ENCODE assay signal across 26 cellular contexts in genomic region chr9:27442464-27442863, GRCh38.
A peak's percentile ranks its signal among the peaks of the same experiment; 100 is the strongest.
DNase-seq lines count a peak whose midpoint lies in the region; ATAC-seq and TF ChIP-seq lines count a peak whose summit lies in the region.
"Had no signal": no experiment of that assay in that cellular context is flagged by ENCODE, and none has a peak within 500 bp of the region (broad histone marks: within the 10 kb centered on the region; RNA-seq: fewer than 3 reads in every experiment).

No MANE protein-coding gene starts in this region.

- H4K20me1 ChIP-seq in BLaER1: no peaks in the 10 kb centered on the region

- H3K4me2 ChIP-seq in BLaER1 (peak overlapping the region; percentile 83), trophoblast cell (ENCODE audit: low read length) (no peak overlapping the region)

- peaks cover 11% of the 10 kb centered on the region for H3K4me1 Mint-ChIP-seq in osteocyte (ENCODE audit: unreplicated experiment)
- no peaks in the 10 kb centered on the region for H3K4me1 Mint-ChIP-seq in activated T-cell treated with anti-CD3 and anti-CD28 coated beads, Interleukin-2, amount 50 U/mL, for 72 hours (ENCODE audit: low read depth)
- H3K4me1 Mint-ChIP-seq: central memory CD8-positive, alpha-beta T cell had no signal

- no peak overlapping the region for H3K23ac ChIP-seq in trophoblast cell (ENCODE audit: low read length)

- DNase-seq in RPMI8226: peak; percentile 18
- DNase-seq in colonic mucosa: peak; percentile 71
- no peak for DNase-seq in trophoblast cell
- DNase-seq in osteocyte (ENCODE audit: extremely low spot score, unreplicated experiment): no peak
- DNase-seq in activated T-cell treated with anti-CD3 and anti-CD28 coated beads, Interleukin-2, amount 50 U/mL, for 72 hours: no peak
- no peak for DNase-seq in SIG-M5 (lab: John Stamatoyannopoulos, UW)
- DNase-seq: activated CD4-positive, alpha-beta T cell treated with anti-CD3 and anti-CD28 coated beads for 4 hours; activated effector memory CD4-positive, alpha-beta T cell treated with anti-CD3 and anti-CD28 coated beads, Interleukin-2, amount 50 U/mL, for 16 hours; activated naive CD8-positive, alpha-beta T cell treated with anti-CD3 and anti-CD28 coated beads, Interleukin-2, amount 10 ng/mL, durations not matched to agents 7 days and 5 days; activated T-cell treated with anti-CD3 and anti-CD28 coated beads for 4 hours; BE2C; GDM1; H9; left ventricle myocardium superior; NCI-H1092; NCI-H1930; NCI-H2227 treated with DMSO at 0.1 percent for 48 hours; posterior cingulate gyrus; right cardiac atrium; stimulated activated CD4-positive, alpha-beta T cell treated with anti-CD3 and anti-CD28 coated beads, Interleukin-4, amount 100 ng/mL, for 4 hours; stimulated activated naive CD4-positive, alpha-beta T cell had no signal

- H4K91ac ChIP-seq in trophoblast cell (ENCODE audit: low read depth, low read length): peak overlapping the region; percentile 8

- ATAC-seq in HG03135 (IDR thresholded peaks at IDR 0.05; ENCODE audit: unreplicated experiment): no peak
- no peak for ATAC-seq in activated T-cell treated with anti-CD3 and anti-CD28 coated beads, Interleukin-2, amount 50 U/mL, for 72 hours (replicated peaks in 1 of 2)
- ATAC-seq: left ventricle myocardium superior, right cardiac atrium had no signal

- H3K27ac Mint-ChIP-seq in osteocyte (ENCODE audit: unreplicated experiment): no peak overlapping the region
- no peak overlapping the region for H3K27ac Mint-ChIP-seq in activated T-cell treated with anti-CD3 and anti-CD28 coated beads, Interleukin-2, amount 50 U/mL, for 72 hours
- H3K27ac Mint-ChIP-seq: activated naive CD8-positive, alpha-beta T cell treated with anti-CD3 and anti-CD28 coated beads, Interleukin-2, amount 10 ng/mL, durations not matched to agents 7 days and 5 days; T-helper 1 cell treated with Interleukin-12 subunit alpha and Interleukin-12 subunit beta and Interleukin-4 antibody, amounts not matched to agents 30 μg/mL and 1 μg/mL, for 36 hours had no signal

- no peak overlapping the region for H3K4ac ChIP-seq in trophoblast cell (ENCODE audit: low read depth, low read length)

- H3K4me3 ChIP-seq in BLaER1 (no peak overlapping the region), colonic mucosa (no peak overlapping the region), trophoblast cell (ENCODE audit: low read depth, low read length) (no peak overlapping the region)

- intact Hi-C loops in colonic mucosa (cut with DNase I): no loop called here

- H3K36me3 Mint-ChIP-seq in osteocyte (ENCODE audit: unreplicated experiment): no peaks in the 10 kb centered on the region
- peaks cover 0 to 1% of the 10 kb centered on the region in 2 donors for H3K36me3 Mint-ChIP-seq in activated T-cell treated with anti-CD3 and anti-CD28 coated beads, Interleukin-2, amount 50 U/mL, for 72 hours (ENCODE audit: insufficient read depth in 2 of 2)

- H3K79me2 ChIP-seq in trophoblast cell (ENCODE audit: control insufficient read depth, insufficient read depth, low read length, poor library complexity): no peaks in the 10 kb centered on the region

- H3K9me3 ChIP-seq in BLaER1: no peaks in the 10 kb centered on the region
- H3K9me3 ChIP-seq in colonic mucosa: no peaks in the 10 kb centered on the region
- no peaks in the 10 kb centered on the region for H3K9me3 ChIP-seq in trophoblast cell (ENCODE audit: insufficient read depth, low read depth, low read length)
- H3K9me3 ChIP-seq: BE2C had no signal

- H4K12ac ChIP-seq in trophoblast cell (ENCODE audit: low read depth, low read length): no peak overlapping the region

- no peak overlapping the region for H3K4me3 Mint-ChIP-seq in osteocyte (ENCODE audit: unreplicated experiment)
- no peak overlapping the region for H3K4me3 Mint-ChIP-seq in activated T-cell treated with anti-CD3 and anti-CD28 coated beads, Interleukin-2, amount 50 U/mL, for 72 hours
- H3K4me3 Mint-ChIP-seq: activated naive CD8-positive, alpha-beta T cell treated with anti-CD3 and anti-CD28 coated beads, Interleukin-2, amount 10 ng/mL, durations not matched to agents 7 days and 5 days; central memory CD8-positive, alpha-beta T cell; H9; neural crest cell; T-helper 1 cell treated with Interleukin-12 subunit alpha and Interleukin-12 subunit beta and Interleukin-4 antibody, amounts not matched to agents 30 μg/mL and 1 μg/mL, for 36 hours had no signal

- H3K14ac ChIP-seq in trophoblast cell (ENCODE audit: low read length): peak overlapping the region; percentile 7

- no peak overlapping the region for H2AFZ ChIP-seq in trophoblast cell (ENCODE audit: insufficient read depth, low read length, poor library complexity)

- no peak overlapping the region for H4K8ac ChIP-seq in trophoblast cell (ENCODE audit: low read depth, low read length)

- H3K27me3 ChIP-seq in BLaER1 (no peaks in the 10 kb centered on the region), colonic mucosa (no peaks in the 10 kb centered on the region), trophoblast cell (ENCODE audit: insufficient read depth, low read length) (no peaks in the 10 kb centered on the region)
- H3K27me3 ChIP-seq: BE2C had no signal

- peaks cover 6% of the 10 kb centered on the region for H3K27me3 Mint-ChIP-seq in osteocyte (ENCODE audit: unreplicated experiment)
- H3K27me3 Mint-ChIP-seq in activated T-cell treated with anti-CD3 and anti-CD28 coated beads, Interleukin-2, amount 50 U/mL, for 72 hours (ENCODE audit: low read depth): no peaks in the 10 kb centered on the region

- no CpG with 5 or more reads among the region's 4 CpGs for WGBS in trophoblast cell (ENCODE audit: extremely low coverage, insufficient coverage, insufficient read length)

- no peak overlapping the region for H2BK120ac ChIP-seq in trophoblast cell (ENCODE audit: insufficient read depth, low read length, poor library complexity)

- peak overlapping the region; percentile 9 for H3K18ac ChIP-seq in trophoblast cell (ENCODE audit: low read length)

- H3K4me1 ChIP-seq in BLaER1 (peaks cover 69% of the 10 kb centered on the region), colonic mucosa (no peaks in the 10 kb centered on the region), trophoblast cell (ENCODE audit: control insufficient read depth in 1 of 2, insufficient read depth in 2 of 2, low read length in 2 of 2) (peaks cover 3 to 14% of the 10 kb centered on the region in 2 experiments)
- H3K4me1 ChIP-seq: BE2C had no signal

- H3K9ac ChIP-seq in BLaER1: no peak overlapping the region
- peak overlapping the region in 1 of 2 donors; percentile 1 for H3K9ac ChIP-seq in colonic mucosa (ENCODE audit: low read depth in 2 of 2, low read length in 2 of 2)
- H3K9ac ChIP-seq in trophoblast cell (ENCODE audit: low read length): no peak overlapping the region

- H3K36me3 ChIP-seq in BLaER1 (no peaks in the 10 kb centered on the region), colonic mucosa (no peaks in the 10 kb centered on the region), trophoblast cell (ENCODE audit: control insufficient read depth in 1 of 2, insufficient read depth in 2 of 2, low read length in 2 of 2) (peaks cover 0 to 2% of the 10 kb centered on the region in 2 experiments)
- H3K36me3 ChIP-seq: BE2C had no signal

- peak overlapping the region; percentile 4 for H2BK5ac ChIP-seq in trophoblast cell (ENCODE audit: low read depth, low read length, poor library complexity)

- H2BK12ac ChIP-seq in trophoblast cell (ENCODE audit: low read length): no peak overlapping the region

- H3K79me1 ChIP-seq in trophoblast cell (ENCODE audit: low read length): peaks cover 9% of the 10 kb centered on the region

- H3K27ac ChIP-seq in BLaER1: peak overlapping the region; percentile 64
- peak overlapping the region; percentile 54 for H3K27ac ChIP-seq in colonic mucosa
- H3K27ac ChIP-seq in trophoblast cell (ENCODE audit: low read depth, low read length): no peak overlapping the region

- no peak overlapping the region for H2AK5ac ChIP-seq in trophoblast cell (ENCODE audit: low read length)

- no peaks in the 10 kb centered on the region for H3K9me3 Mint-ChIP-seq in osteocyte (ENCODE audit: unreplicated experiment)
- no peaks in the 10 kb centered on the region for H3K9me3 Mint-ChIP-seq in activated T-cell treated with anti-CD3 and anti-CD28 coated beads, Interleukin-2, amount 50 U/mL, for 72 hours
- H3K9me3 Mint-ChIP-seq: activated naive CD8-positive, alpha-beta T cell treated with anti-CD3 and anti-CD28 coated beads, Interleukin-2, amount 10 ng/mL, durations not matched to agents 7 days and 5 days; central memory CD8-positive, alpha-beta T cell; H9; neural crest cell; T-helper 1 cell treated with Interleukin-12 subunit alpha and Interleukin-12 subunit beta and Interleukin-4 antibody, amounts not matched to agents 30 μg/mL and 1 μg/mL, for 36 hours had no signal

- no peak for TF ChIP-seq CTCF in colonic mucosa (IDR thresholded peaks at IDR 0.05)
- no peak for TF ChIP-seq CTCF in osteocyte (IDR thresholded peaks at IDR 0.05)

Comparison
In these comparisons a context has a peak if more than half of its experiments do, and no peak if none do; other contexts are left out.
1. DNase-seq: peak in RPMI8226 (single experiment) and colonic mucosa (single experiment); none in trophoblast cell (0 of 2), osteocyte (single experiment), activated T-cell treated with anti-CD3 and anti-CD28 coated beads, Interleukin-2, amount 50 U/mL, for 72 hours (0 of 2) and SIG-M5 (single experiment).